11 cellular contexts compared by ENCODE assay signal in genomic region chr17:64240261-64240740, GRCh38. TPM values are rescaled to one million over a fixed set of nuclear protein-coding genes. Genes with fewer than 3 reads are reported as not detected.
A peak's percentile ranks its signal among the peaks of the same experiment; 100 is the strongest.
DNase-seq lines count a peak whose midpoint lies in the region; ATAC-seq and TF ChIP-seq lines count a peak whose summit lies in the region.
"Had no signal": no experiment of that assay in that cellular context is flagged by ENCODE, and none has a peak within 500 bp of the region (broad histone marks: within the 10 kb centered on the region; RNA-seq: fewer than 3 reads in every experiment).

No MANE protein-coding gene starts in this region.

- no peaks in the 10 kb centered on the region for H3K27me3 Mint-ChIP-seq in MCF 10A (ENCODE audit: insufficient read depth, unreplicated experiment)
- H3K27me3 Mint-ChIP-seq: activated B cell treated with CpG ODN at 0.5 μM for 24 hours had no signal

- H3K4me3 Mint-ChIP-seq in MCF 10A (ENCODE audit: unreplicated experiment) = no peak overlapping the region
- H3K4me3 Mint-ChIP-seq: activated B cell treated with CpG ODN at 0.5 μM for 24 hours had no signal

- H3K36me3 ChIP-seq in right atrium auricular region (no peaks in the 10 kb centered on the region), psoas muscle (ENCODE audit: insufficient read depth in 1 of 2, low read depth in 1 of 2) (no peaks in the 10 kb centered on the region)

- peaks cover 0 to 35% of the 10 kb centered on the region in 2 donors for H3K4me1 ChIP-seq in right atrium auricular region
- H3K4me1 ChIP-seq in psoas muscle = peaks cover 44% of the 10 kb centered on the region

- H3K9me3 Mint-ChIP-seq in MCF 10A (ENCODE audit: unreplicated experiment) = no peaks in the 10 kb centered on the region
- H3K9me3 Mint-ChIP-seq: activated B cell treated with CpG ODN at 0.5 μM for 24 hours had no signal

- ATAC-seq in psoas muscle (peak; percentile 49 to 69 (median 55)), GM21723 (IDR thresholded peaks at IDR 0.05; ENCODE audit: unreplicated experiment) (no peak)

- TF ChIP-seq CTCF in MCF 10A (IDR thresholded peaks at IDR 0.05; ENCODE audit: unreplicated experiment) = no peak
- no peak for TF ChIP-seq CTCF in right atrium auricular region (IDR thresholded peaks at IDR 0.05)
- TF ChIP-seq CTCF in psoas muscle (IDR thresholded peaks at IDR 0.05) = no peak

- 10 to 38% (median 15%) methylated on average over 5 of the region's 5 CpGs for WGBS in psoas muscle, 3 donors

- intact Hi-C loops in MCF 10A (cut with micrococcal nuclease) = no loop called here
- intact Hi-C loops in psoas muscle (cut with DNase I) = loop anchor here in 1 of 2 donors (5.0 kb wide), 1 partner anchor 38 kb away; no protein-coding TSS in a partner anchor

- CTCF ChIA-PET in MCF 10A (lab: Yijun Ruan, JAX) = interaction anchor here (0.9 to 1.4 kb wide), 3 partner anchors 10 to 23 kb away, joined by 3 to 9 read pairs (median 5); no protein-coding TSS in a partner anchor

- POLR2A ChIA-PET in MCF 10A (lab: Yijun Ruan, JAX) = interaction anchor here (0.6 to 5.3 kb wide), 8 partner anchors 10 to 263 kb away, joined by 3 to 62 read pairs (median 14); no protein-coding TSS in a partner anchor

- H3K27ac ChIP-seq in right atrium auricular region (peak overlapping the region; percentile 59 to 69), psoas muscle (peak overlapping the region; percentile 47)

- peaks cover 46% of the 10 kb centered on the region for H3K4me1 Mint-ChIP-seq in MCF 10A (ENCODE audit: insufficient read depth, unreplicated experiment)

- H3K27me3 ChIP-seq in right atrium auricular region (no peaks in the 10 kb centered on the region), psoas muscle (ENCODE audit: insufficient read depth in 3 of 3, low read length in 2 of 3) (no peaks in the 10 kb centered on the region)

- no peaks in the 10 kb centered on the region for H3K9me3 ChIP-seq in right atrium auricular region
- no peaks in the 10 kb centered on the region for H3K9me3 ChIP-seq in psoas muscle

- DNase-seq in ELF-1 (ENCODE audit: low read depth, low spot score) (peak; percentile 59), MCF 10A (ENCODE audit: unreplicated experiment) (no peak), right atrium auricular region (ENCODE audit: low spot score) (no peak), psoas muscle (no peak), T1000 (lab: John Stamatoyannopoulos, UW) (no peak), COLO668 (lab: John Stamatoyannopoulos, UW; ENCODE audit: unreplicated experiment) (no peak)
- DNase-seq in stimulated activated CD4-positive, alpha-beta T cell treated with anti-CD3 and anti-CD28 coated beads, Interleukin-4, amount 100 ng/mL, for 4 hours = no peak
- DNase-seq: activated B cell treated with CpG ODN at 0.5 μM for 24 hours; COR-L47; stimulated activated CD4-positive, alpha-beta T cell treated with anti-CD3 and anti-CD28 coated beads, Interleukin-4, amount 100 ng/mL, for 24 hours had no signal

- no TSS peak for BruUV-seq in MCF 10A (replicated peaks; lab: Mats Ljungman, UMichigan)

- peak overlapping the region; percentile 76 for H3K27ac Mint-ChIP-seq in MCF 10A (ENCODE audit: low read depth, unreplicated experiment)
- H3K27ac Mint-ChIP-seq: activated B cell treated with CpG ODN at 0.5 μM for 24 hours had no signal

- H3K4me3 ChIP-seq in right atrium auricular region (no peak overlapping the region), psoas muscle (no peak overlapping the region)

- peaks cover 14% of the 10 kb centered on the region for H3K36me3 Mint-ChIP-seq in MCF 10A (ENCODE audit: insufficient read depth, unreplicated experiment)

RNA-seq across cellular contexts. Expression of gene TEX2, which starts 22.8 kb away (rescaled TPM):
- 33.7 and 42.2 TPM in 2 replicates for total RNA-seq in MCF 10A (2022)
- 10 to 100 TPM; 42.6 to 44.4 TPM for total RNA-seq in right atrium auricular region
- total RNA-seq in psoas muscle = 10 to 100 TPM; 45.7 to 72.7 (median 55.7) TPM
- 10 to 100 TPM; 29.4 to 57.1 (median 42.9) TPM for polyA plus RNA-seq in psoas muscle
